In genomic region chr6:72824833-72825232, GRCh38 we compare ENCODE assay signal across 14 cellular contexts.
DNase-seq lines count a peak whose midpoint lies in the region; ATAC-seq, FAIRE-seq and TF ChIP-seq lines count a peak whose summit lies in the region.
"Had no signal": no experiment of that assay in that cellular context is flagged by ENCODE, and none has a peak within 500 bp of the region (broad histone marks: within the 10 kb centered on the region; RNA-seq: fewer than 3 reads in every experiment).

No MANE protein-coding gene starts in this region.

- DNase-seq in NAMALWA (ENCODE audit: low spot score) (peak; percentile 24), NCI-H510A (lab: John Stamatoyannopoulos, UW) (no peak), right atrium auricular region (ENCODE audit: low spot score) (no peak), pancreas (no peak), NCI-H2107 (lab: John Stamatoyannopoulos, UW) (no peak)
- DNase-seq: CD4-positive, alpha-beta T cell; NCI-H1105; stimulated activated CD4-positive, alpha-beta T cell treated with anti-CD3 and anti-CD28 coated beads, Interleukin-2, amount 100 ng/mL, for 48 hours; tibial artery had no signal

- peaks cover 0 to 38% (median 3%) of the 10 kb centered on the region in 11 experiments; a peak in 7 of 22 replicates for H4K20me1 ChIP-seq in BLaER1 treated with 17β-estradiol and CSF1 and Interleukin-3, amounts not matched to agents 10 nM and 100 nM

- 49 to 69% methylated on average over 2 of the region's 2 CpGs for WGBS in pancreas, 2 donors

- H3K27ac ChIP-seq in BLaER1 treated with 17β-estradiol and CSF1 and Interleukin-3, amounts not matched to agents 10 nM and 100 nM = peak overlapping the region in 3 of 11 experiments; percentile 22 to 59 (median 41); a peak in 5 of 22 replicates
- no peak overlapping the region for H3K27ac ChIP-seq in right atrium auricular region
- no peak overlapping the region for H3K27ac ChIP-seq in pancreas
- H3K27ac ChIP-seq: PC-9, tibial artery had no signal

- intact Hi-C loops in pancreas (cut with DNase I) = no loop called here

- H3K27me3 ChIP-seq in BLaER1 treated with 17β-estradiol and CSF1 and Interleukin-3, amounts not matched to agents 10 nM and 100 nM = no peaks in the 10 kb centered on the region
- H3K27me3 ChIP-seq in right atrium auricular region (no peaks in the 10 kb centered on the region), pancreas (no peaks in the 10 kb centered on the region)
- H3K27me3 ChIP-seq: tibial artery had no signal

- peaks cover 0 to 32% (median 10%) of the 10 kb centered on the region in 11 experiments; a peak in 12 of 22 replicates for H3K36me3 ChIP-seq in BLaER1 treated with 17β-estradiol and CSF1 and Interleukin-3, amounts not matched to agents 10 nM and 100 nM
- H3K36me3 ChIP-seq in right atrium auricular region (no peaks in the 10 kb centered on the region), pancreas (no peaks in the 10 kb centered on the region)
- H3K36me3 ChIP-seq: tibial artery had no signal

- ATAC-seq in GM18868 (IDR thresholded peaks at IDR 0.05; ENCODE audit: unreplicated experiment) (peak; percentile 79), HG02588 (IDR thresholded peaks at IDR 0.05; ENCODE audit: unreplicated experiment) (peak; percentile 80), pancreas (no peak)

- no peak overlapping the region for H3K4me3 ChIP-seq in BLaER1 treated with 17β-estradiol and CSF1 and Interleukin-3, amounts not matched to agents 10 nM and 100 nM
- H3K4me3 ChIP-seq in right atrium auricular region (no peak overlapping the region), pancreas (no peak overlapping the region)
- H3K4me3 ChIP-seq: PC-9, tibial artery had no signal

- H3K4me1 ChIP-seq in BLaER1 treated with 17β-estradiol and CSF1 and Interleukin-3, amounts not matched to agents 10 nM and 100 nM = peaks cover 18 to 28% (median 22%) of the 10 kb centered on the region in 10 experiments; a peak in 19 of 20 replicates
- H3K4me1 ChIP-seq in right atrium auricular region (no peaks in the 10 kb centered on the region), pancreas (no peaks in the 10 kb centered on the region)

- TF ChIP-seq CTCF in right atrium auricular region (IDR thresholded peaks at IDR 0.05) (no peak), pancreas (IDR thresholded peaks at IDR 0.05) (no peak)

- peaks cover 0 to 21% (median 12%) of the 10 kb centered on the region in 11 experiments; a peak in 15 of 22 replicates for H3K9me3 ChIP-seq in BLaER1 treated with 17β-estradiol and CSF1 and Interleukin-3, amounts not matched to agents 10 nM and 100 nM (replicated peaks in 1 of 11)
- H3K9me3 ChIP-seq in right atrium auricular region (no peaks in the 10 kb centered on the region), pancreas (no peaks in the 10 kb centered on the region)
- H3K9me3 ChIP-seq: tibial artery had no signal

- H3K9ac ChIP-seq in BLaER1 treated with 17β-estradiol and CSF1 and Interleukin-3, amounts not matched to agents 10 nM and 100 nM = peak overlapping the region in 1 of 11 experiments; percentile 16; a peak in 2 of 22 replicates

- peak overlapping the region; percentile 2 to 42 (median 22); a peak in 19 of 22 replicates for H3K4me2 ChIP-seq in BLaER1 treated with 17β-estradiol and CSF1 and Interleukin-3, amounts not matched to agents 10 nM and 100 nM
- H3K4me2 ChIP-seq: PC-9 had no signal

- no peak for FAIRE-seq in pancreas (lab: Jason Lieb, UNC)
- FAIRE-seq: endometrium had no signal

Comparison
In these comparisons a context has a peak if more than half of its experiments do, and no peak if none do; other contexts are left out.
1. ATAC-seq: peak in GM18868 (single experiment) and HG02588 (single experiment); none in pancreas (0 of 4).